13 cellular contexts compared by ENCODE assay signal in the genomic region with DNA sequence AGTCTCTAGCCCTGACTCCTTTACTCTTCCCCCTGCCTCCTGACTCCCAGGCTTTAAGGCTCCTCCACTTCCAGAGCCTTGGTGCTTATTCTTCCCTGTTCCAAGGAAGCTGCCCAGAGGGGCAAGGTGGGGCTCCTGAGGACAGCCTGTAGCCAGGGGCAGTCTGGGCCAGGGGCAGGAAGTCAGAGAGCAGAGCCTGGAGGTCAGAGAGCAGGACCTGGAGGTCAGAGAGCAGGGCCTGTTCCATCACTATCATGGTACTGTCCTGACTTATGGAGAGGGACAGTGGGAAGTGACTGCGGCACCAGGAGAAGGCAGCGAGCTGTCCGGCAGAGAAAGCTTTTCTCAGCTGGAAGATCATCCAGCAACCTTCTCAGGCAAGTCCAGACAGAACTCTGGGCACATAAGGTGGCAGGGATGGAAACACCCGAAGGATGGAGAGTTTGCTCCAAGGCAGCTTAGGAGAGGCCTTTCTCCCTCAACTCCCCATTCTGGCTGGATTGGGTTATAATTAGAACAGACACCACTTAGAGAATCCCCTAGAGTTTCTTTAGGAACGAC. TPM values are rescaled to one million over a fixed set of nuclear protein-coding genes. Genes with fewer than 3 reads are reported as not detected.
A peak's percentile ranks its signal among the peaks of the same experiment; 100 is the strongest.
DNase-seq lines count a peak whose midpoint lies in the region; ATAC-seq and TF ChIP-seq lines count a peak whose summit lies in the region.
"Had no signal": no experiment of that assay in that cellular context is flagged by ENCODE, and none has a peak within 500 bp of the region (broad histone marks: within the 10 kb centered on the region; RNA-seq: fewer than 3 reads in every experiment).

No MANE protein-coding gene starts in this region.

- H3K9me2 ChIP-seq in SK-N-SH: no peaks in the 10 kb centered on the region

- no peaks in the 10 kb centered on the region for H4K20me1 ChIP-seq in SK-N-SH (ENCODE audit: insufficient read depth)

- no peak for TF ChIP-seq RAD21 in SK-N-SH (IDR thresholded peaks at IDR 0.05; ENCODE audit: low read length)

- no peak for ATAC-seq in GM21381 (IDR thresholded peaks at IDR 0.05; ENCODE audit: unreplicated experiment)

- H3K79me2 ChIP-seq in SK-N-SH (ENCODE audit: insufficient read depth): peaks cover 97% of the 10 kb centered on the region

- no peak for TF ChIP-seq POLR2A in transverse colon (IDR thresholded peaks at IDR 0.05)

- H3K36me3 ChIP-seq in SK-N-SH (replicated peaks in 1 of 2; ENCODE audit: control insufficient read depth in 1 of 2, insufficient read depth in 2 of 2, low read length in 1 of 2) (peaks cover 18 to 19% of the 10 kb centered on the region in 2 experiments), muscle layer of duodenum (ENCODE audit: control insufficient read depth in 1 of 2, insufficient read depth in 2 of 2, low read length in 2 of 2) (peaks cover 9 to 12% of the 10 kb centered on the region in 2 donors), transverse colon (peaks cover 0 to 12% (median 5%) of the 10 kb centered on the region in 4 donors)

- H3K4me2 ChIP-seq in SK-N-SH: peak overlapping the region; percentile 68

- no peaks in the 10 kb centered on the region for H3K27me3 ChIP-seq in SK-N-SH (ENCODE audit: insufficient read depth)
- no peaks in the 10 kb centered on the region for H3K27me3 ChIP-seq in muscle layer of duodenum (ENCODE audit: low read depth, low read length)
- H3K27me3 ChIP-seq in transverse colon: no peaks in the 10 kb centered on the region

- POLR2A ChIA-PET in SK-N-SH (lab: Yijun Ruan, JAX): no interaction called here

- no peaks in the 10 kb centered on the region for H3K9me3 ChIP-seq in SK-N-SH
- no peaks in the 10 kb centered on the region for H3K9me3 ChIP-seq in muscle layer of duodenum (ENCODE audit: control insufficient read depth in 1 of 2, low read length in 2 of 2)
- no peaks in the 10 kb centered on the region for H3K9me3 ChIP-seq in transverse colon

- DNase-seq in SK-N-SH (no peak), epithelial cell of prostate (ENCODE audit: low read depth, low spot score) (no peak), transverse colon (no peak), germinal center (ENCODE audit: low spot score) (no peak), hippocampal formation (lab: John Stamatoyannopoulos, UW) (no peak), cerebellar cortex (ENCODE audit: low spot score) (no peak)
- DNase-seq: activated naive CD8-positive, alpha-beta T cell treated with anti-CD3 and anti-CD28 coated beads for 36 hours; CD4-positive, CD25-positive, alpha-beta regulatory T cell; naive B cell; NCI-H2171; stimulated activated CD8-positive, alpha-beta memory T cell treated with anti-CD3 and anti-CD28 coated beads, Interleukin-4, amount 100 ng/mL, for 48 hours had no signal

- 92% methylated on average over 5 of the region's 5 CpGs for WGBS in SK-N-SH (ENCODE audit: low lambda C conversion rate)
- WGBS in transverse colon (ENCODE audit: low coverage in 1 of 2), 2 donors: 17 to 76% methylated on average over 1 to 5 of the region's 5 CpGs

- CTCF ChIA-PET in SK-N-SH (lab: Yijun Ruan, JAX): interaction anchor here (1.8 to 3.8 kb wide), 3 partner anchors 13 to 197 kb away, joined by 5 to 19 read pairs (median 6); no protein-coding TSS in a partner anchor

- intact Hi-C loops in transverse colon (cut with DNase I; ENCODE audit: low total_unique reads): loop anchor here (1.0 kb wide), 1 partner anchor 35 kb away; no protein-coding TSS in a partner anchor

- in situ Hi-C loops in transverse colon (cut with MboI; ENCODE audit: low pct_ligation_motif_present in 1 of 4, low pct_unique_long_range_greater_than_20kb in 1 of 4, low sequenced_read_pairs in 3 of 4): no loop called here

- peak overlapping the region; percentile 55 for H3K9ac ChIP-seq in SK-N-SH

- H2AFZ ChIP-seq in SK-N-SH (ENCODE audit: low read depth): no peak overlapping the region

- H3K4me1 ChIP-seq in SK-N-SH (ENCODE audit: control insufficient read depth in 1 of 2, insufficient read depth in 2 of 2, low read depth in 1 of 2, low read length in 1 of 2) (peaks cover 19 to 65% of the 10 kb centered on the region in 2 experiments), muscle layer of duodenum (ENCODE audit: control insufficient read depth in 1 of 2, insufficient read depth in 2 of 2, low read length in 2 of 2) (peaks cover 13 to 49% of the 10 kb centered on the region in 2 donors), transverse colon (peaks cover 0 to 24% (median 9%) of the 10 kb centered on the region in 4 donors)

- H3K27ac ChIP-seq in SK-N-SH (ENCODE audit: low read depth in 2 of 2, low read length in 1 of 2): peak overlapping the region; percentile 79 to 86
- peak overlapping the region; percentile 98 for H3K27ac ChIP-seq in epithelial cell of prostate
- peak overlapping the region; percentile 62 for H3K27ac ChIP-seq in muscle layer of duodenum (ENCODE audit: low read length)
- peak overlapping the region; percentile 42 to 59 (median 50) for H3K27ac ChIP-seq in transverse colon

- no peak for TF ChIP-seq EP300 in SK-N-SH (IDR thresholded peaks at IDR 0.05; ENCODE audit: borderline replicate concordance in 1 of 2, low read depth in 1 of 2, low read length in 1 of 2)
- TF ChIP-seq EP300 in transverse colon (IDR thresholded peaks at IDR 0.05; ENCODE audit: low read depth): no peak

- H3K4me3 ChIP-seq in SK-N-SH (ENCODE audit: low read depth in 2 of 2, low read length in 1 of 2) (no peak overlapping the region), muscle layer of duodenum (ENCODE audit: low read depth in 1 of 2, low read length in 2 of 2) (no peak overlapping the region), transverse colon (no peak overlapping the region)

- TF ChIP-seq CTCF in SK-N-SH (IDR thresholded peaks at IDR 0.05) (no peak), transverse colon (IDR thresholded peaks at IDR 0.05) (no peak)

- peaks cover 24% of the 10 kb centered on the region for H3F3A ChIP-seq in SK-N-SH (replicated peaks; ENCODE audit: insufficient read depth)

TF ChIP-seq in SK-N-SH, 30 proteins besides CTCF, POLR2A, EP300 and RAD21:
- TF ChIP-seq EZH2phosphoT487 (IDR thresholded peaks at IDR 0.05; ENCODE audit: borderline replicate concordance, low read depth) (no peak), FOSL2 (IDR thresholded peaks at IDR 0.05; ENCODE audit: borderline replicate concordance, low read depth) (no peak), FOXJ3 (CRISPR knock-in tag; IDR thresholded peaks at IDR 0.05) (no peak), ELF1 (IDR thresholded peaks at IDR 0.05) (no peak), MXI1 (IDR thresholded peaks at IDR 0.05; ENCODE audit: low read depth, low read length) (no peak), RXRA (IDR thresholded peaks at IDR 0.05; ENCODE audit: borderline replicate concordance, low read depth) (no peak), NFIC (IDR thresholded peaks at IDR 0.05; ENCODE audit: borderline replicate concordance) (no peak), NRF1 (IDR thresholded peaks at IDR 0.05; ENCODE audit: low read depth, low read length) (no peak), SMC3 (IDR thresholded peaks at IDR 0.05; ENCODE audit: low read depth, low read length) (no peak), SIN3A (IDR thresholded peaks at IDR 0.05; ENCODE audit: borderline replicate concordance, low read depth, low read length) (no peak), TEAD4 (IDR thresholded peaks at IDR 0.05; ENCODE audit: borderline replicate concordance, insufficient read depth) (no peak), FOXM1 (IDR thresholded peaks at IDR 0.05; ENCODE audit: low read depth) (no peak), GATA2 (CRISPR knock-in tag; IDR thresholded peaks at IDR 0.05) (no peak)
- TF ChIP-seq, protein P1, sequence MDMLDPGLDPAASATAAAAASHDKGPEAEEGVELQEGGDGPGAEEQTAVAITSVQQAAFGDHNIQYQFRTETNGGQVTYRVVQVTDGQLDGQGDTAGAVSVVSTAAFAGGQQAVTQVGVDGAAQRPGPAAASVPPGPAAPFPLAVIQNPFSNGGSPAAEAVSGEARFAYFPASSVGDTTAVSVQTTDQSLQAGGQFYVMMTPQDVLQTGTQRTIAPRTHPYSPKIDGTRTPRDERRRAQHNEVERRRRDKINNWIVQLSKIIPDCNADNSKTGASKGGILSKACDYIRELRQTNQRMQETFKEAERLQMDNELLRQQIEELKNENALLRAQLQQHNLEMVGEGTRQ (IDR thresholded peaks at IDR 0.05; ENCODE audit: borderline replicate concordance, low read depth, low read length): no peak
- TF ChIP-seq, protein P2, sequence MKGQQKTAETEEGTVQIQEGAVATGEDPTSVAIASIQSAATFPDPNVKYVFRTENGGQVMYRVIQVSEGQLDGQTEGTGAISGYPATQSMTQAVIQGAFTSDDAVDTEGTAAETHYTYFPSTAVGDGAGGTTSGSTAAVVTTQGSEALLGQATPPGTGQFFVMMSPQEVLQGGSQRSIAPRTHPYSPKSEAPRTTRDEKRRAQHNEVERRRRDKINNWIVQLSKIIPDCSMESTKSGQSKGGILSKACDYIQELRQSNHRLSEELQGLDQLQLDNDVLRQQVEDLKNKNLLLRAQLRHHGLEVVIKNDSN (IDR thresholded peaks at IDR 0.05; ENCODE audit: borderline replicate concordance, low read depth): no peak

RNA-seq across cellular contexts. Expression of a gene that starts 25.0 kb away (rescaled TPM):
- polyA plus RNA-seq in SK-N-SH (2012; rRNA removed): 7.3 and 8.5 TPM in 2 replicates
- 3.9 and 6.2 TPM in 2 replicates for polyA plus RNA-seq in SK-N-SH (2012; cell fraction: cytosol; rRNA removed)
- polyA plus RNA-seq in SK-N-SH (2012; cell fraction: nucleus; rRNA removed): 31.0 and 36.0 TPM in 2 replicates
- total RNA-seq in transverse colon: 100 to 1,000 TPM in 1 of 4 donors, 10 to 100 TPM in 3; 77.4 to 140 (median 85.5) TPM
